21 cellular contexts compared by ENCODE assay signal in the genomic region with DNA sequence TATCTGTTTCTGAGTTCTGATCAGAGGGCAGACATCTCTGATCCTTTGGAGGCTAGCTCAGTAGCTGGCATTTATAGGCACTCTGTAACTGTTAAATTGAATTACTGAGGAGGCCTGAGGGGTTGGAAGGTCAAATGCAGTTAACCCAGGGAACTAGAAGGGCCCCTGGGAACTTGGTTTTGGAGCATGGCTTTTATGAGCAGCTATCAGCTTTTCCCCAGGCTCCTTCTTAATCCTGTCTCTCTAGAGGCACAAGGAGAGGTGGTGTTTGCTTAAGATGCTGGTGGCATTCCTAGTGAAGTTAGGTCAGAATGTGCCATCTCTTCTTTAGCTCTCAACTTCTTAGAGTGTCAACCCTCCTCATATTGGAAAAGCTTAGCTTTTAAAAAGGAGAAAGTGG.
DNase-seq lines count a peak whose midpoint lies in the region; ATAC-seq and TF ChIP-seq lines count a peak whose summit lies in the region.
"Had no signal": no experiment of that assay in that cellular context is flagged by ENCODE, and none has a peak within 500 bp of the region (broad histone marks: within the 10 kb centered on the region; RNA-seq: fewer than 3 reads in every experiment).

No MANE protein-coding gene starts in this region.

- no peaks in the 10 kb centered on the region for H3K9me3 ChIP-seq in right atrium auricular region
- H3K9me3 ChIP-seq in psoas muscle = no peaks in the 10 kb centered on the region
- no peaks in the 10 kb centered on the region for H3K9me3 ChIP-seq in vagina
- H3K9me3 ChIP-seq: testis had no signal

- ATAC-seq in psoas muscle = no peak
- ATAC-seq in GM21390 (IDR thresholded peaks at IDR 0.05; ENCODE audit: unreplicated experiment) = no peak
- ATAC-seq: effector memory CD8-positive, alpha-beta T cell had no signal

- TF ChIP-seq CTCF in right atrium auricular region (IDR thresholded peaks at IDR 0.05) (no peak), fibroblast of villous mesenchyme (IDR thresholded peaks at IDR 0.05; ENCODE audit: insufficient read depth, low read depth, low read length) (no peak), psoas muscle (IDR thresholded peaks at IDR 0.05) (no peak), vagina (IDR thresholded peaks at IDR 0.05) (no peak)

- peak overlapping the region; percentile 75 to 86 for H3K27ac ChIP-seq in right atrium auricular region
- peak overlapping the region; percentile 88 for H3K27ac ChIP-seq in psoas muscle
- peak overlapping the region; percentile 47 for H3K27ac ChIP-seq in vagina
- H3K27ac ChIP-seq: brain microvascular endothelial cell, HL-60, KMS-11, testis had no signal

- H3K36me3 ChIP-seq in right atrium auricular region (no peaks in the 10 kb centered on the region), psoas muscle (ENCODE audit: insufficient read depth in 1 of 2, low read depth in 1 of 2) (no peaks in the 10 kb centered on the region), vagina (no peaks in the 10 kb centered on the region)
- H3K36me3 ChIP-seq: brain microvascular endothelial cell had no signal

- H3K27me3 ChIP-seq in right atrium auricular region (no peaks in the 10 kb centered on the region), psoas muscle (ENCODE audit: insufficient read depth in 3 of 3, low read length in 2 of 3) (no peaks in the 10 kb centered on the region), vagina (no peaks in the 10 kb centered on the region)
- H3K27me3 ChIP-seq: brain microvascular endothelial cell, testis had no signal

- DNase-seq in right atrium auricular region (ENCODE audit: low spot score) (no peak), cardiac septum (ENCODE audit: low spot score) (no peak), fibroblast of villous mesenchyme (ENCODE audit: low read depth) (peak; percentile 73), psoas muscle (no peak), vagina (ENCODE audit: extremely low spot score in 2 of 2) (no peak), hepatic stellate cell (ENCODE audit: low spot score) (no peak)
- no peak for DNase-seq in stimulated activated CD4-positive, alpha-beta T cell treated with anti-CD3 and anti-CD28 coated beads, Interleukin-2, amount 100 ng/mL, for 24 hours
- DNase-seq: activated CD4-positive, alpha-beta T cell treated with anti-CD3 and anti-CD28 coated beads, Interleukin-2, amount 50 U/mL, for 48 hours; activated effector memory CD4-positive, alpha-beta T cell treated with Interleukin-2 at 50 U/mL for 16 hours; brain microvascular endothelial cell; effector memory CD8-positive, alpha-beta T cell; GF-D8; HFFc6; mesendoderm; NCI-H1436 treated with DMSO at 0.1 percent for 48 hours; NCI-H345; occipital lobe had no signal

- no peak overlapping the region for H3K4me3 ChIP-seq in right atrium auricular region
- H3K4me3 ChIP-seq in fibroblast of villous mesenchyme (ENCODE audit: low read depth, low read length) = no peak overlapping the region
- no peak overlapping the region for H3K4me3 ChIP-seq in psoas muscle
- no peak overlapping the region for H3K4me3 ChIP-seq in vagina
- H3K4me3 ChIP-seq: testis had no signal

- H3K4me1 ChIP-seq in right atrium auricular region (peaks cover 0 to 82% of the 10 kb centered on the region in 2 donors), psoas muscle (peaks cover 78% of the 10 kb centered on the region), vagina (peaks cover 53% of the 10 kb centered on the region)

- intact Hi-C loops in cardiac septum (cut with DNase I) (no loop called here), psoas muscle (cut with DNase I) (no loop called here), vagina (cut with DNase I) (loop anchor here (10.0 kb wide), 1 partner anchor 538 kb away; the partner anchor contains the start of gene BCL6)

- no peak for TF ChIP-seq POLR2A in vagina (IDR thresholded peaks at IDR 0.05)
